In the genomic region with DNA sequence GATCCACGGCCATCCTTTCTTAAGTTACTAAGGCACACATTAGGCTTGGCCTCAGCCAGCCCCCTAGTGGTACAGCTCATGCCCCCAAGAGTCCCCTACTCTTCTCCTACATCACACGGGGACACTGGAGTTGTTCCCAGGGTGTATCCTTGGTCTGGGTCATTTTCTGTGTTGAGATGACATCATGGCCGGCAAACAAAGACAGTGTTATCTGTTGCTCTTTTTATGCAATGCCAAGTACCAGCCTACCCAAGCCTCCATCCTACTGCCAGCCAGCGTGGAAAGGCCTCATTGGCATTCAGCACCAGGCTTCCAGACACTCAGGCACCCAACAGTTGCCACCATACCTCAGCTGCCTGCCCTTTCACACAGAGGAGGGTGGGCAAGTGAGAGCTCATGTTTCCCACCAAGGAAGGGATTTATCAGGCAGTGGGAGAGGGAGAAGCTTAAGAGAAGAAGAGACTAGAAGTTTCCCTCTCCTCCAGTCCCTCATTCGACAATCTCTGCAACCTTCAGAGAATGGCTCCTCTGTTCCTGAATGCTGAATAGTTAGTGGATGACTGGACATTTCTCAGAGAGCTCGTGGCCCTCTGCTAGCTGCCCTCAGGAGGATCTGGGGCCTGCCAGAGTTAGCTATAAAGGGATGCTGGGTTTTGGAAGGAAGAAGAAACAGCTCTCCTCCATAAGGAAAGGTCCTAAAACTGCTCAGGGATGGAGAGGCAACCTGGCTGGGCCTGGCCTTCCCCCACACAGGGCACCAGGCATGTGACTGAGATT, we compare ENCODE assay signal across 10 cellular contexts. TPM values are rescaled to one million over a fixed set of nuclear protein-coding genes. Genes with fewer than 3 reads are reported as not detected.
A peak's percentile ranks its signal among the peaks of the same experiment; 100 is the strongest.
DNase-seq lines count a peak whose midpoint lies in the region; ATAC-seq, FAIRE-seq and TF ChIP-seq lines count a peak whose summit lies in the region.
"Had no signal": no experiment of that assay in that cellular context is flagged by ENCODE, and none has a peak within 500 bp of the region (broad histone marks: within the 10 kb centered on the region; RNA-seq: fewer than 3 reads in every experiment).

No MANE protein-coding gene starts in this region.

- WGBS in heart right ventricle, 2 donors, result 62 to 63% methylated on average over 6 of the region's 6 CpGs

- no peaks in the 10 kb centered on the region for H3K27me3 ChIP-seq in heart right ventricle
- H3K27me3 ChIP-seq: neutrophil had no signal

- no peak for FAIRE-seq in RCC 7860 (lab: Jason Lieb, UNC)

- H3K4me3 ChIP-seq in heart right ventricle, result no peak overlapping the region

- H3K4me1 ChIP-seq in heart right ventricle, result peaks cover 0 to 5% (median 0%) of the 10 kb centered on the region in 9 donors

- DNase-seq in heart right ventricle (no peak), Right ventricle myocardium superior (no peak), anterior cingulate cortex (lab: John Stamatoyannopoulos, UW) (peak in 56 of 58 donors; percentile 16 to 94 (median 78)), iPS-NIHi11 (ENCODE audit: low spot score) (peak; percentile 26), HEK293T (ENCODE audit: extremely low spot score) (no peak), RCC 7860 (ENCODE audit: low spot score) (no peak), amniotic stem cell (lab: John Stamatoyannopoulos, UW) (no peak)
- DNase-seq: NCI-H524 treated with DMSO at 0.1 percent for 48 hours had no signal

- H3K27ac ChIP-seq in heart right ventricle, result peak overlapping the region in 2 of 10 donors; percentile 4 to 36
- H3K27ac ChIP-seq: neutrophil had no signal

- H3K36me3 ChIP-seq in heart right ventricle, result no peaks in the 10 kb centered on the region
- H3K36me3 ChIP-seq: neutrophil had no signal

- POLR2A ChIA-PET in HEK293T (lab: Yijun Ruan, JAX), result interaction anchor here (0.9 to 1.5 kb wide), 2 partner anchors 16 to 27 kb away, joined by 3 to 6 read pairs; a partner anchor contains a TSS

- intact Hi-C loops in heart right ventricle (cut with DNase I), result no loop called here
- intact Hi-C loops in Right ventricle myocardium superior (cut with DNase I), result no loop called here

- TF ChIP-seq CTCF in heart right ventricle (IDR thresholded peaks at IDR 0.05), result peak in 3 of 9 donors; percentile 15 to 27 (median 18)

- peaks cover 0 to 1% (median 0%) of the 10 kb centered on the region in 11 donors for H3K9me3 ChIP-seq in heart right ventricle

- CTCF ChIA-PET in HEK293T (lab: Yijun Ruan, JAX), result interaction anchor here (0.5 to 1.5 kb wide), 3 partner anchors 14 to 994 kb away, joined by 3 to 4 read pairs (median 4); no protein-coding TSS in a partner anchor

- ATAC-seq in heart right ventricle, result peak in 7 of 8 donors; percentile 25 to 86 (median 68)
- ATAC-seq in Right ventricle myocardium superior (ENCODE audit: poor library complexity), result no peak
- no peak for ATAC-seq in HG03280 (IDR thresholded peaks at IDR 0.05; ENCODE audit: unreplicated experiment)

TF ChIP-seq in HEK293T, 16 proteins besides CTCF, POLR2A, EP300 and RAD21:
- TF ChIP-seq ARNT (IDR thresholded peaks at IDR 0.05), result no peak
- TF ChIP-seq L3MBTL2 (conservative IDR thresholded peaks at IDR 0.05), result no peak
- TF ChIP-seq SP1 (IDR thresholded peaks at IDR 0.05), result no peak
- no peak for TF ChIP-seq FOXA1 (IDR thresholded peaks at IDR 0.05)

RNA-seq across cellular contexts. Expression of a gene that starts 17.7 kb away (rescaled TPM):
- total RNA-seq in heart right ventricle, result 10 to 100 TPM in 9 of 10 donors, 1 to 10 TPM in 1; 7.7 to 34.8 (median 17.6) TPM
- 10 to 100 TPM; 15.7 to 61.2 TPM for polyA plus RNA-seq in heart right ventricle
- 26.1 TPM for total RNA-seq in Right ventricle myocardium superior

RNA-seq across cellular contexts. Expression of a gene that starts 27.2 kb away (rescaled TPM):
- total RNA-seq in heart right ventricle (10 to 100 TPM in 7 of 10 donors, 1 to 10 TPM in 3; 7.8 to 13.1 (median 10.9) TPM), Right ventricle myocardium superior (10.7 TPM)
- 10 to 100 TPM in 1 of 2 donors, 1 to 10 TPM in 1; 6.7 to 10.2 TPM for polyA plus RNA-seq in heart right ventricle

RNA-seq across cellular contexts. Expression of a gene that starts 47.3 kb away (rescaled TPM):
- total RNA-seq in heart right ventricle (1 to 10 TPM in 9 of 10 donors, under 1 TPM in 1; 0.99 to 5.8 (median 1.8) TPM), Right ventricle myocardium superior (2.1 TPM)
- polyA plus RNA-seq in heart right ventricle, result 10 to 100 TPM in 1 of 2 donors, 1 to 10 TPM in 1; 3.7 to 10.4 TPM

Comparison
In these comparisons a context has a peak if more than half of its experiments do, and no peak if none do; other contexts are left out.
1. ATAC-seq: peak in heart right ventricle (7 of 8); none in Right ventricle myocardium superior (single experiment) and HG03280 (single experiment).
2. DNase-seq: peak in anterior cingulate cortex (56 of 58) and iPS-NIHi11 (single experiment); none in heart right ventricle (0 of 2), Right ventricle myocardium superior (single experiment), HEK293T (single experiment), RCC 7860 (single experiment) and amniotic stem cell (single experiment).